8 cellular contexts compared by ENCODE assay signal in genomic region chr6:27020553-27020880, GRCh38.
DNase-seq lines count a peak whose midpoint lies in the region; ATAC-seq, FAIRE-seq and TF ChIP-seq lines count a peak whose summit lies in the region.

No MANE protein-coding gene starts in this region.

- in situ Hi-C loops in HepG2 (cut with HindIII; ENCODE audit: extremely low pct_ligation_motif_present, low pct_unique_long_range_greater_than_20kb) = no loop called here

- POLR2A ChIA-PET in HepG2 (lab: Yijun Ruan, JAX) = no interaction called here

- H3K4me1 ChIP-seq in liver (ENCODE audit: control insufficient read depth in 4 of 4, insufficient read depth in 4 of 4, low read length in 3 of 4) (peaks cover 0 to 11% (median 4%) of the 10 kb centered on the region in 4 donors), HepG2 (ENCODE audit: insufficient read depth, low read length) (no peaks in the 10 kb centered on the region), muscle layer of colon (ENCODE audit: insufficient read depth, low read length) (peaks cover 4% of the 10 kb centered on the region), vagina (peaks cover 8% of the 10 kb centered on the region)

- TF ChIP-seq EP300 in HepG2 (IDR thresholded peaks at IDR 0.05; ENCODE audit: low read depth in 2 of 2, low read length in 2 of 2) (no peak), HepG2 (CRISPR knock-in tag; IDR thresholded peaks at IDR 0.05; ENCODE audit: borderline replicate concordance) (no peak)

- no peak for ATAC-seq in HepG2
- ATAC-seq in esophagus mucosa = no peak

- H3K4me2 ChIP-seq in HepG2 (ENCODE audit: low read depth, low read length) = no peak overlapping the region

- H3K79me2 ChIP-seq in HepG2 (ENCODE audit: insufficient read depth, low read length) = no peaks in the 10 kb centered on the region

- TF ChIP-seq POLR2A in HepG2 (IDR thresholded peaks at IDR 0.05; ENCODE audit: insufficient read depth in 1 of 2, low read depth in 2 of 2, low read length in 2 of 2) = no peak
- no peak for TF ChIP-seq POLR2A in vagina (IDR thresholded peaks at IDR 0.05)

- intact Hi-C loops in HepG2 (cut with micrococcal nuclease; ENCODE audit: unreplicated experiment) = no loop called here
- intact Hi-C loops in vagina (cut with DNase I) = no loop called here

- H4K20me1 ChIP-seq in HepG2 (ENCODE audit: insufficient read depth, low read length) = no peaks in the 10 kb centered on the region

- DNase-seq in HepG2 (ENCODE audit: low spot score) (no peak), choroid plexus epithelial cell (ENCODE audit: low read depth) (no peak), vagina (ENCODE audit: extremely low spot score in 2 of 2) (no peak), GM03348 (ENCODE audit: low spot score) (no peak), UCSD-AML1 (lab: John Stamatoyannopoulos, UW; ENCODE audit: unreplicated experiment) (no peak)

- TF ChIP-seq CTCF in liver (IDR thresholded peaks at IDR 0.05; ENCODE audit: low read depth, low read length, missing input control) (no peak), HepG2 (CRISPR knock-in tag; IDR thresholded peaks at IDR 0.05) (no peak), choroid plexus epithelial cell (conservative IDR thresholded peaks at IDR 0.05; ENCODE audit: low read depth, low read length) (no peak), vagina (IDR thresholded peaks at IDR 0.05) (no peak)

- no peak overlapping the region for H3K9ac ChIP-seq in liver (ENCODE audit: low read depth in 1 of 2, low read length in 2 of 2)
- no peak overlapping the region for H3K9ac ChIP-seq in HepG2 (ENCODE audit: insufficient read depth, low read depth, low read length)
- H3K9ac ChIP-seq in muscle layer of colon (ENCODE audit: low read length) = peak overlapping the region; percentile 59

- H3K4me3 ChIP-seq in liver (ENCODE audit: low read depth in 1 of 3, low read length in 3 of 3) (peak overlapping the region; percentile 66 to 99 (median 85)), HepG2 (replicated peaks in 1 of 3; ENCODE audit: insufficient read depth in 1 of 3, low read depth in 2 of 3, low read length in 3 of 3) (no peak overlapping the region), choroid plexus epithelial cell (ENCODE audit: low read depth, low read length) (peak overlapping the region; percentile 78), muscle layer of colon (ENCODE audit: low read depth in 1 of 2, low read length in 2 of 2) (peak overlapping the region; percentile 77 to 88), vagina (peak overlapping the region; percentile 60 to 77)

- CTCF ChIA-PET in HepG2 (lab: Yijun Ruan, JAX; ENCODE audit: low intra/inter-chr PET ratio, low total read pairs) = no interaction called here

- peak overlapping the region; percentile 86 to 92 for H3K27ac ChIP-seq in liver (ENCODE audit: low read depth in 1 of 2, low read length in 2 of 2)
- H3K27ac ChIP-seq in HepG2 (ENCODE audit: extremely low read length, insufficient read depth, low read length) = no peak overlapping the region
- H3K27ac ChIP-seq in muscle layer of colon (ENCODE audit: low read depth, low read length) = peak overlapping the region; percentile 94
- H3K27ac ChIP-seq in vagina = peak overlapping the region; percentile 77

- H2AFZ ChIP-seq in HepG2 (ENCODE audit: low read length) = no peak overlapping the region

- no TSS peak for BruUV-seq in HepG2 (replicated peaks; lab: Mats Ljungman, UMichigan)

- 72% methylated on average over 9 of the region's 9 CpGs for WGBS in liver
- 87% methylated on average over 9 of the region's 9 CpGs for WGBS in HepG2 (ENCODE audit: low lambda C conversion rate)

- TF ChIP-seq RAD21 in liver (IDR thresholded peaks at IDR 0.05) (no peak), HepG2 (CRISPR knock-in tag; IDR thresholded peaks at IDR 0.05) (no peak)

- H3K36me3 ChIP-seq in liver (ENCODE audit: control insufficient read depth in 4 of 4, insufficient read depth in 3 of 4, low read depth in 1 of 4, low read length in 3 of 4) (no peaks in the 10 kb centered on the region), HepG2 (replicated peaks in 1 of 2; ENCODE audit: control insufficient read depth in 1 of 2, insufficient read depth in 2 of 2, low read length in 2 of 2) (no peaks in the 10 kb centered on the region), muscle layer of colon (ENCODE audit: insufficient read depth, low read length) (no peaks in the 10 kb centered on the region), vagina (no peaks in the 10 kb centered on the region)

- no peak for FAIRE-seq in HepG2 (lab: Jason Lieb, UNC)

- H3K9me3 ChIP-seq in liver (ENCODE audit: control insufficient read depth in 4 of 4, low read length in 3 of 4) (peaks cover 0 to 8% (median 0%) of the 10 kb centered on the region in 4 donors), HepG2 (ENCODE audit: low read length) (peaks cover 18% of the 10 kb centered on the region), muscle layer of colon (ENCODE audit: low read length) (peaks cover 3% of the 10 kb centered on the region), vagina (no peaks in the 10 kb centered on the region)

- no peaks in the 10 kb centered on the region for H3K27me3 ChIP-seq in liver (ENCODE audit: control insufficient read depth in 4 of 4, insufficient read depth in 4 of 4, low read length in 3 of 4)
- H3K27me3 ChIP-seq in HepG2 (ENCODE audit: control insufficient read depth in 1 of 2, insufficient read depth in 2 of 2, low read length in 2 of 2) = no peaks in the 10 kb centered on the region
- no peaks in the 10 kb centered on the region for H3K27me3 ChIP-seq in muscle layer of colon (ENCODE audit: control insufficient read depth in 1 of 2, insufficient read depth in 2 of 2, low read length in 2 of 2)
- no peaks in the 10 kb centered on the region for H3K27me3 ChIP-seq in vagina

TF ChIP-seq in liver, 16 proteins besides CTCF, POLR2A, EP300 and RAD21 (continues in another document):
- no peak for TF ChIP-seq FOXA1 (IDR thresholded peaks at IDR 0.05)
- TF ChIP-seq, protein P1, sequence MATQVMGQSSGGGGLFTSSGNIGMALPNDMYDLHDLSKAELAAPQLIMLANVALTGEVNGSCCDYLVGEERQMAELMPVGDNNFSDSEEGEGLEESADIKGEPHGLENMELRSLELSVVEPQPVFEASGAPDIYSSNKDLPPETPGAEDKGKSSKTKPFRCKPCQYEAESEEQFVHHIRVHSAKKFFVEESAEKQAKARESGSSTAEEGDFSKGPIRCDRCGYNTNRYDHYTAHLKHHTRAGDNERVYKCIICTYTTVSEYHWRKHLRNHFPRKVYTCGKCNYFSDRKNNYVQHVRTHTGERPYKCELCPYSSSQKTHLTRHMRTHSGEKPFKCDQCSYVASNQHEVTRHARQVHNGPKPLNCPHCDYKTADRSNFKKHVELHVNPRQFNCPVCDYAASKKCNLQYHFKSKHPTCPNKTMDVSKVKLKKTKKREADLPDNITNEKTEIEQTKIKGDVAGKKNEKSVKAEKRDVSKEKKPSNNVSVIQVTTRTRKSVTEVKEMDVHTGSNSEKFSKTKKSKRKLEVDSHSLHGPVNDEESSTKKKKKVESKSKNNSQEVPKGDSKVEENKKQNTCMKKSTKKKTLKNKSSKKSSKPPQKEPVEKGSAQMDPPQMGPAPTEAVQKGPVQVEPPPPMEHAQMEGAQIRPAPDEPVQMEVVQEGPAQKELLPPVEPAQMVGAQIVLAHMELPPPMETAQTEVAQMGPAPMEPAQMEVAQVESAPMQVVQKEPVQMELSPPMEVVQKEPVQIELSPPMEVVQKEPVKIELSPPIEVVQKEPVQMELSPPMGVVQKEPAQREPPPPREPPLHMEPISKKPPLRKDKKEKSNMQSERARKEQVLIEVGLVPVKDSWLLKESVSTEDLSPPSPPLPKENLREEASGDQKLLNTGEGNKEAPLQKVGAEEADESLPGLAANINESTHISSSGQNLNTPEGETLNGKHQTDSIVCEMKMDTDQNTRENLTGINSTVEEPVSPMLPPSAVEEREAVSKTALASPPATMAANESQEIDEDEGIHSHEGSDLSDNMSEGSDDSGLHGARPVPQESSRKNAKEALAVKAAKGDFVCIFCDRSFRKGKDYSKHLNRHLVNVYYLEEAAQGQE (IDR thresholded peaks at IDR 0.05) = no peak
- TF ChIP-seq SP1 (IDR thresholded peaks at IDR 0.05) = no peak
- no peak for TF ChIP-seq MAX (IDR thresholded peaks at IDR 0.05)

TF ChIP-seq in HepG2, 621 proteins besides CTCF, POLR2A, EP300 and RAD21 (continues in another document):
- no peak for TF ChIP-seq CBX2 (IDR thresholded peaks at IDR 0.05; ENCODE audit: low read depth, low read length)
- no peak for TF ChIP-seq CBX2 (CRISPR knock-in tag; IDR thresholded peaks at IDR 0.05; ENCODE audit: low read depth)
- no peak for TF ChIP-seq HMG20A (CRISPR knock-in tag; IDR thresholded peaks at IDR 0.05; ENCODE audit: borderline replicate concordance)
- no peak for TF ChIP-seq TEAD2 (CRISPR knock-in tag; IDR thresholded peaks at IDR 0.05)
- no peak for TF ChIP-seq FOXP4 (CRISPR knock-in tag; IDR thresholded peaks at IDR 0.05)
- TF ChIP-seq ZNF253 (CRISPR knock-in tag; IDR thresholded peaks at IDR 0.05; ENCODE audit: borderline replicate concordance) = no peak
- no peak for TF ChIP-seq ATF1 (CRISPR knock-in tag; IDR thresholded peaks at IDR 0.05)
- TF ChIP-seq, protein P2, sequence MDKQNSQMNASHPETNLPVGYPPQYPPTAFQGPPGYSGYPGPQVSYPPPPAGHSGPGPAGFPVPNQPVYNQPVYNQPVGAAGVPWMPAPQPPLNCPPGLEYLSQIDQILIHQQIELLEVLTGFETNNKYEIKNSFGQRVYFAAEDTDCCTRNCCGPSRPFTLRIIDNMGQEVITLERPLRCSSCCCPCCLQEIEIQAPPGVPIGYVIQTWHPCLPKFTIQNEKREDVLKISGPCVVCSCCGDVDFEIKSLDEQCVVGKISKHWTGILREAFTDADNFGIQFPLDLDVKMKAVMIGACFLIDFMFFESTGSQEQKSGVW (CRISPR knock-in tag; IDR thresholded peaks at IDR 0.05; ENCODE audit: borderline replicate concordance) = no peak
- TF ChIP-seq ZNF224 (CRISPR knock-in tag; IDR thresholded peaks at IDR 0.05) = no peak
- no peak for TF ChIP-seq ZNF264 (CRISPR knock-in tag; IDR thresholded peaks at IDR 0.05)

Comparison
In these comparisons a context has a peak if more than half of its experiments do, and no peak if none do; other contexts are left out.
1. H3K4me3 ChIP-seq: peak in liver (3 of 3), choroid plexus epithelial cell (single experiment), muscle layer of colon (2 of 2) and vagina (2 of 2); none in HepG2 (0 of 3).